In genomic region chr3:179421500-179421899, GRCh38 we compare ENCODE assay signal across 9 cellular contexts. TPM values are rescaled to one million over a fixed set of nuclear protein-coding genes. Genes with fewer than 3 reads are reported as not detected.
DNase-seq lines count a peak whose midpoint lies in the region; ATAC-seq, FAIRE-seq and TF ChIP-seq lines count a peak whose summit lies in the region.
"Had no signal": no experiment of that assay in that cellular context is flagged by ENCODE, and none has a peak within 500 bp of the region (broad histone marks: within the 10 kb centered on the region; RNA-seq: fewer than 3 reads in every experiment).

No MANE protein-coding gene starts in this region.

- H3K4me1 Mint-ChIP-seq in immature natural killer cell, result no peaks in the 10 kb centered on the region

- H3K36me3 ChIP-seq in mesenchymal stem cell (ENCODE audit: control insufficient read depth in 1 of 2, insufficient read depth in 2 of 2, low read depth in 1 of 2, low read length in 2 of 2), result peaks cover 25 to 60% of the 10 kb centered on the region in 2 experiments
- H3K36me3 ChIP-seq in small intestine (ENCODE audit: control insufficient read depth in 2 of 2, insufficient read depth in 2 of 2, low read length in 2 of 2), result peaks cover 0 to 6% of the 10 kb centered on the region in 2 donors

- H3K9me3 ChIP-seq in mesenchymal stem cell (ENCODE audit: control insufficient read depth, low read length) (no peaks in the 10 kb centered on the region), small intestine (ENCODE audit: control insufficient read depth, low read depth) (no peaks in the 10 kb centered on the region)

- no peak overlapping the region for H2AFZ ChIP-seq in mesenchymal stem cell (ENCODE audit: low read depth, low read length)

- peak overlapping the region; percentile 28 for H3K9ac ChIP-seq in mesenchymal stem cell (ENCODE audit: low read length)

- TF ChIP-seq RAD21 in Ishikawa (IDR thresholded peaks at IDR 0.05; ENCODE audit: low read depth), result peak; percentile 57

- no peak overlapping the region for H2BK15ac ChIP-seq in mesenchymal stem cell (ENCODE audit: low read depth, poor library complexity, severe bottlenecking)

- no peak overlapping the region for H2BK120ac ChIP-seq in mesenchymal stem cell (ENCODE audit: low read depth, low read length)

- TF ChIP-seq EP300 in Ishikawa (IDR thresholded peaks at IDR 0.05; ENCODE audit: borderline replicate concordance), result no peak

- no peak overlapping the region for H2AK5ac ChIP-seq in mesenchymal stem cell (ENCODE audit: low read length, severe bottlenecking)

- no peak overlapping the region for H4K8ac ChIP-seq in mesenchymal stem cell (ENCODE audit: low read length)

- no peak overlapping the region for H3K4me2 ChIP-seq in mesenchymal stem cell (ENCODE audit: low read length, poor library complexity, severe bottlenecking)

- no peaks in the 10 kb centered on the region for H3K9me3 Mint-ChIP-seq in immature natural killer cell

- H3K27ac ChIP-seq in coronary artery (peak overlapping the region; percentile 0 to 29), mesenchymal stem cell (ENCODE audit: low read length, poor library complexity, severe bottlenecking) (no peak overlapping the region), small intestine (ENCODE audit: low read depth in 1 of 2, low read length in 1 of 2) (no peak overlapping the region)

- no peak overlapping the region for H3K27ac Mint-ChIP-seq in immature natural killer cell

- no peak for FAIRE-seq in small intestine (lab: Jason Lieb, UNC)

- DNase-seq in AG20443 (ENCODE audit: low spot score) (peak; percentile 51), coronary artery (ENCODE audit: low spot score) (no peak), mesenchymal stem cell (peak; percentile 57), small intestine (no peak), immature natural killer cell (no peak)
- DNase-seq: stimulated activated naive CD8-positive, alpha-beta T cell treated with anti-CD3 and anti-CD28 coated beads, Interleukin-15, Interleukin-2, amounts not matched to agents 100 U/mL and 50 U/mL, for 24 hours had no signal

- H3K27me3 Mint-ChIP-seq in immature natural killer cell (ENCODE audit: low read depth in 3 of 3), result peaks cover 0 to 5% (median 2%) of the 10 kb centered on the region in 3 donors

- H3K4me1 ChIP-seq in mesenchymal stem cell (ENCODE audit: control insufficient read depth, insufficient read depth, low read depth, low read length), result peaks cover 1% of the 10 kb centered on the region
- no peaks in the 10 kb centered on the region for H3K4me1 ChIP-seq in small intestine (ENCODE audit: control insufficient read depth in 2 of 2, insufficient read depth in 1 of 2, low read depth in 1 of 2, low read length in 1 of 2)

- H3K79me1 ChIP-seq in mesenchymal stem cell (replicated peaks; ENCODE audit: low read length, poor library complexity, severe bottlenecking), result peaks cover 18% of the 10 kb centered on the region

- H4K91ac ChIP-seq in mesenchymal stem cell (ENCODE audit: low read length), result no peak overlapping the region

- H3K4ac ChIP-seq in mesenchymal stem cell (ENCODE audit: low read depth in 1 of 2, low read length in 2 of 2), result no peak overlapping the region

- no peak overlapping the region for H2BK5ac ChIP-seq in mesenchymal stem cell (ENCODE audit: low read depth, low read length, poor library complexity, severe bottlenecking)

- WGBS in mesenchymal stem cell, result 53% methylated on average over 2 of the region's 2 CpGs
- WGBS in small intestine, 3 donors, result 49 to 74% (median 67%) methylated on average over 2 of the region's 2 CpGs

- H3K4me3 Mint-ChIP-seq in immature natural killer cell, result no peak overlapping the region

- no peak for ATAC-seq in GM19395 (IDR thresholded peaks at IDR 0.05; ENCODE audit: unreplicated experiment)
- no peak for ATAC-seq in HG03175 (IDR thresholded peaks at IDR 0.05; ENCODE audit: unreplicated experiment)
- ATAC-seq: stimulated activated naive CD8-positive, alpha-beta T cell treated with anti-CD3 and anti-CD28 coated beads, Interleukin-15, Interleukin-2, amounts not matched to agents 100 U/mL and 50 U/mL, for 24 hours had no signal

- H3K23ac ChIP-seq in mesenchymal stem cell (ENCODE audit: low read length in 2 of 2), result no peak overlapping the region

- no peak overlapping the region for H3K18ac ChIP-seq in mesenchymal stem cell (ENCODE audit: low read depth in 1 of 2, low read length in 2 of 2)

- H3K36me3 Mint-ChIP-seq in immature natural killer cell, result peaks cover 0 to 4% (median 0%) of the 10 kb centered on the region in 3 donors

- H3K4me3 ChIP-seq in coronary artery (no peak overlapping the region), mesenchymal stem cell (ENCODE audit: insufficient read depth in 1 of 2, low read depth in 1 of 2, low read length in 2 of 2) (no peak overlapping the region), small intestine (ENCODE audit: low read depth in 1 of 2, low read length in 2 of 2) (no peak overlapping the region)

- H3K27me3 ChIP-seq in mesenchymal stem cell (ENCODE audit: control insufficient read depth in 1 of 2, insufficient read depth in 1 of 2, low read length in 2 of 2), result no peaks in the 10 kb centered on the region
- H3K27me3 ChIP-seq in small intestine (ENCODE audit: control insufficient read depth in 2 of 2, insufficient read depth in 2 of 2, low read length in 2 of 2), result no peaks in the 10 kb centered on the region

- TF ChIP-seq CTCF in coronary artery (IDR thresholded peaks at IDR 0.05), result peak; percentile 41

- no peak overlapping the region for H2BK12ac ChIP-seq in mesenchymal stem cell (ENCODE audit: low read length in 2 of 2)

- H3K14ac ChIP-seq in mesenchymal stem cell (ENCODE audit: low read length in 2 of 2), result no peak overlapping the region

TF ChIP-seq in Ishikawa, 13 proteins besides CTCF, POLR2A, EP300 and RAD21:
- TF ChIP-seq TEAD4 (IDR thresholded peaks at IDR 0.05) (no peak), YY1 (IDR thresholded peaks at IDR 0.05; ENCODE audit: low read depth) (no peak), REST (IDR thresholded peaks at IDR 0.05; ENCODE audit: low read depth) (no peak), CREB1 (IDR thresholded peaks at IDR 0.05; ENCODE audit: low read depth) (no peak), MAX (IDR thresholded peaks at IDR 0.05) (no peak), USF1 (IDR thresholded peaks at IDR 0.05) (no peak), NFIC (IDR thresholded peaks at IDR 0.05) (no peak), TAF1 (IDR thresholded peaks at IDR 0.05; ENCODE audit: low read depth) (no peak), CEBPB (IDR thresholded peaks at IDR 0.05) (no peak), EGR1 (IDR thresholded peaks at IDR 0.05) (no peak), ZBTB7A (IDR thresholded peaks at IDR 0.05; ENCODE audit: low read depth) (no peak), TCF12 (IDR thresholded peaks at IDR 0.05; ENCODE audit: low read depth) (no peak), FOXM1 (IDR thresholded peaks at IDR 0.05; ENCODE audit: borderline replicate concordance, low read depth) (no peak)

RNA-seq across cellular contexts. Expression of gene GNB4, which starts 29.8 kb away (rescaled TPM):
- 37.2 TPM for polyA plus RNA-seq in mesenchymal stem cell (2013, experiment 1 of 2)
- 38.8 TPM for polyA plus RNA-seq in mesenchymal stem cell (2013, experiment 2 of 2)
- 1 to 10 TPM in 2 of 3 donors, under 1 TPM in 1; 0.67 to 6.8 (median 2.2) TPM for polyA plus RNA-seq in small intestine
- 10 to 100 TPM in 1 of 3 donors, 1 to 10 TPM in 2; 2.2 to 12.3 (median 3.0) TPM for polyA plus RNA-seq in immature natural killer cell

Comparison
In these comparisons a context has a peak if more than half of its experiments do, and no peak if none do; other contexts are left out.
1. DNase-seq: peak in AG20443 (single experiment) and mesenchymal stem cell (single experiment); none in coronary artery (single experiment), small intestine (single experiment) and immature natural killer cell (0 of 3).
2. H3K27ac ChIP-seq: peak in coronary artery (2 of 2); none in mesenchymal stem cell (single experiment) and small intestine (0 of 2).